14 cellular contexts compared by ENCODE assay signal in the genomic region with DNA sequence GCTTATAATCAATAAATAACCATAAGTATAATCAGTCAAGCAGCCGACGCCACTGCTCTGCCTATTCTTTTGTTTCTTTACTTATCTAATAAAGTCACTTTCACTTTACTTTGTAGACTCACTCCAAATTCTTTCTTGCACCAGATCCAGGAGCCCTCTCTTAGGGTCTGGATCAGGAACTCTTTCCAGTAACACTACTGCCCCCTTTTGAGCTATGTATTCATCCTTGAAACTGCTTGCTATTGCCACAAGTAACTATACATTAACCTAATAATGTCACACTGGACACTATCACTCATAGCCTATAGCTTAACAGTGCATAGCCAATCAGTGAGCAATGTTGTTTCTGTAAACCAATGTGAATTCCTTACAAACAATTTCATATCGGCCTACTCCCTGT. TPM values are rescaled to one million over a fixed set of nuclear protein-coding genes. Genes with fewer than 3 reads are reported as not detected.
A peak's percentile ranks its signal among the peaks of the same experiment; 100 is the strongest.
DNase-seq lines count a peak whose midpoint lies in the region; ATAC-seq, FAIRE-seq and TF ChIP-seq lines count a peak whose summit lies in the region.
"Had no signal": no experiment of that assay in that cellular context is flagged by ENCODE, and none has a peak within 500 bp of the region (broad histone marks: within the 10 kb centered on the region; RNA-seq: fewer than 3 reads in every experiment).

No MANE protein-coding gene starts in this region.

- 0 out of 2 replicates have a peak, but pooled peaks have one; percentile 6 for TF ChIP-seq CTCF in 22Rv1 (IDR thresholded peaks at IDR 0.05)
- peak; percentile 11 to 62 (median 33) for TF ChIP-seq CTCF in gastroesophageal sphincter (IDR thresholded peaks at IDR 0.05)

- H3K9me3 ChIP-seq in gastroesophageal sphincter = no peaks in the 10 kb centered on the region
- H3K9me3 ChIP-seq: upper lobe of right lung had no signal

- no peak for TF ChIP-seq EP300 in gastroesophageal sphincter (IDR thresholded peaks at IDR 0.05)

- DNase-seq in EL = peak; percentile 53
- DNase-seq in hepatic stellate cell (ENCODE audit: low spot score) = no peak
- no peak for DNase-seq in GOT3 (lab: John Stamatoyannopoulos, UW)
- no peak for DNase-seq in epidermal melanocyte (ENCODE audit: insufficient read length, low spot score)
- DNase-seq: activated CD4-positive, alpha-beta T cell treated with anti-CD3 and anti-CD28 coated beads for 4 hours; activated effector memory CD4-positive, alpha-beta T cell treated with Interleukin-2 at 50 U/mL for 16 hours; NCI-H510A treated with DMSO at 0.1 percent for 48 hours; upper lobe of right lung had no signal

- FAIRE-seq in TTC549 (lab: Jason Lieb, UNC) = peak; percentile 66
- FAIRE-seq: GM12891 had no signal

- peaks cover 0 to 36% (median 13%) of the 10 kb centered on the region in 3 donors for H3K4me1 ChIP-seq in gastroesophageal sphincter

- H3K27ac ChIP-seq in 22Rv1 = no peak overlapping the region
- no peak overlapping the region for H3K27ac ChIP-seq in gastroesophageal sphincter
- H3K27ac ChIP-seq: SK-N-MC, upper lobe of right lung had no signal

- WGBS in gastroesophageal sphincter (ENCODE audit: low coverage in 1 of 2), 2 donors = 17 to 64% methylated on average over 3 of the region's 3 CpGs

- ATAC-seq in gastroesophageal sphincter = no peak
- ATAC-seq in GM18511 (IDR thresholded peaks at IDR 0.05; ENCODE audit: unreplicated experiment) = no peak
- ATAC-seq: upper lobe of right lung had no signal

- no peak for TF ChIP-seq POLR2A in gastroesophageal sphincter (IDR thresholded peaks at IDR 0.05)

- H3K36me3 ChIP-seq in gastroesophageal sphincter = no peaks in the 10 kb centered on the region
- H3K36me3 ChIP-seq: upper lobe of right lung had no signal

- no peaks in the 10 kb centered on the region for H3K27me3 ChIP-seq in gastroesophageal sphincter

- H3K4me3 ChIP-seq in gastroesophageal sphincter = no peak overlapping the region
- H3K4me3 ChIP-seq: SK-N-MC, upper lobe of right lung had no signal

RNA-seq across cellular contexts. Expression of a gene that starts 2.8 kb away (rescaled TPM):
- 10 to 100 TPM; 35.0 to 71.9 (median 63.3) TPM for total RNA-seq in gastroesophageal sphincter
